In genomic region chr5:145834554-145834916, GRCh38 we compare ENCODE assay signal across 9 cellular contexts. TPM values are rescaled to one million over a fixed set of nuclear protein-coding genes. Genes with fewer than 3 reads are reported as not detected.
DNase-seq lines count a peak whose midpoint lies in the region; ATAC-seq and TF ChIP-seq lines count a peak whose summit lies in the region.
"Had no signal": no experiment of that assay in that cellular context is flagged by ENCODE, and none has a peak within 500 bp of the region (broad histone marks: within the 10 kb centered on the region; RNA-seq: fewer than 3 reads in every experiment).

No MANE protein-coding gene starts in this region.

- ATAC-seq in WTC11 (no peak), HG03135 (IDR thresholded peaks at IDR 0.05; ENCODE audit: unreplicated experiment) (no peak)
- no peak for ATAC-seq in stimulated activated effector memory CD8-positive, alpha-beta T cell treated with anti-CD3 and anti-CD28 coated beads, Interleukin-12 subunit alpha, Interleukin-12 subunit beta, amount 100 ng/mL, for 72 hours

- H3K27me3 ChIP-seq in H7 (ENCODE audit: control insufficient read depth, insufficient read depth, low read length), result peaks cover 11% of the 10 kb centered on the region

- CTCF ChIA-PET in WTC11 (lab: Charles Lee), result interaction anchor here (0.7 to 2.8 kb wide), 8 partner anchors 8 to 296 kb away, joined by 3 to 16 read pairs (median 3); no protein-coding TSS in a partner anchor

- POLR2A ChIA-PET in WTC11 (lab: Charles Lee), result no interaction called here

- H3K4me3 Mint-ChIP-seq in WTC11, result peak overlapping the region; percentile 70
- H3K4me3 Mint-ChIP-seq in stimulated activated effector memory CD8-positive, alpha-beta T cell treated with anti-CD3 and anti-CD28 coated beads, Interleukin-12 subunit alpha, Interleukin-12 subunit beta, amount 100 ng/mL, for 72 hours, result peak overlapping the region; percentile 57

- no peaks in the 10 kb centered on the region for H3K9me3 Mint-ChIP-seq in WTC11
- H3K9me3 Mint-ChIP-seq in stimulated activated effector memory CD8-positive, alpha-beta T cell treated with anti-CD3 and anti-CD28 coated beads, Interleukin-12 subunit alpha, Interleukin-12 subunit beta, amount 100 ng/mL, for 72 hours, result no peaks in the 10 kb centered on the region

- no peaks in the 10 kb centered on the region for H3K36me3 ChIP-seq in H7 (replicated peaks; ENCODE audit: control insufficient read depth, insufficient read depth, low read length)

- DNase-seq in H7, result no peak
- no peak for DNase-seq in WTC11 (ENCODE audit: low spot score)
- DNase-seq in stimulated activated effector memory CD8-positive, alpha-beta T cell treated with anti-CD3 and anti-CD28 coated beads, Interleukin-12 subunit alpha, Interleukin-12 subunit beta, amount 100 ng/mL, for 72 hours (ENCODE audit: low spot score in 2 of 2), result no peak
- DNase-seq in middle frontal gyrus (ENCODE audit: extremely low spot score, low spot score), result no peak
- DNase-seq in NCI-H1930 (lab: John Stamatoyannopoulos, UW), result no peak
- DNase-seq in amygdala (lab: John Stamatoyannopoulos, UW), result no peak

- no peak for TF ChIP-seq CTCF in WTC11 (IDR thresholded peaks at IDR 0.05)

- H3K27ac Mint-ChIP-seq in WTC11, result no peak overlapping the region
- no peak overlapping the region for H3K27ac Mint-ChIP-seq in stimulated activated effector memory CD8-positive, alpha-beta T cell treated with anti-CD3 and anti-CD28 coated beads, Interleukin-12 subunit alpha, Interleukin-12 subunit beta, amount 100 ng/mL, for 72 hours

- peaks cover 16% of the 10 kb centered on the region for H3K4me1 Mint-ChIP-seq in WTC11
- H3K4me1 Mint-ChIP-seq in stimulated activated effector memory CD8-positive, alpha-beta T cell treated with anti-CD3 and anti-CD28 coated beads, Interleukin-12 subunit alpha, Interleukin-12 subunit beta, amount 100 ng/mL, for 72 hours, result no peaks in the 10 kb centered on the region

- peaks cover 29% of the 10 kb centered on the region for H3K27me3 Mint-ChIP-seq in WTC11 (ENCODE audit: low read depth)

- H3K36me3 Mint-ChIP-seq in WTC11, result no peaks in the 10 kb centered on the region
- no peaks in the 10 kb centered on the region for H3K36me3 Mint-ChIP-seq in stimulated activated effector memory CD8-positive, alpha-beta T cell treated with anti-CD3 and anti-CD28 coated beads, Interleukin-12 subunit alpha, Interleukin-12 subunit beta, amount 100 ng/mL, for 72 hours

- H3K4me3 ChIP-seq in H7 (ENCODE audit: insufficient read depth, low read depth, low read length), result peak overlapping the region; percentile 78
- H3K4me3 ChIP-seq in iPS-11a (ENCODE audit: low read depth, low read length), result peak overlapping the region; percentile 71

TF ChIP-seq in WTC11, 78 proteins besides CTCF, POLR2A, EP300 and RAD21:
- TF ChIP-seq E2F4 (CRISPR knock-in tag; IDR thresholded peaks at IDR 0.05; ENCODE audit: borderline replicate concordance, low read depth) (no peak), GTF2I (CRISPR knock-in tag; conservative IDR thresholded peaks at IDR 0.05) (peak; percentile 85)

RNA-seq across cellular contexts. Expression of gene PRELID2, which starts 0.6 kb away (rescaled TPM):
- 4.1 and 8.9 TPM in 2 replicates for total RNA-seq in H7 (2014; rRNA removed; shearing (Covaris generic))
- total RNA-seq in WTC11 (2021), result 10.0 to 16.2 TPM (median 14.5 TPM) in 3 replicates

RNA-seq across cellular contexts. Expression of gene GRXCR2, which starts 38.3 kb away (rescaled TPM):
- total RNA-seq in H7 (2014; rRNA removed; shearing (Covaris generic)), result not detected in 2 replicates
- not detected in 3 replicates for total RNA-seq in WTC11 (2021)
- total RNA-seq: glomerular endothelial cell had no signal
